In the genomic region with DNA sequence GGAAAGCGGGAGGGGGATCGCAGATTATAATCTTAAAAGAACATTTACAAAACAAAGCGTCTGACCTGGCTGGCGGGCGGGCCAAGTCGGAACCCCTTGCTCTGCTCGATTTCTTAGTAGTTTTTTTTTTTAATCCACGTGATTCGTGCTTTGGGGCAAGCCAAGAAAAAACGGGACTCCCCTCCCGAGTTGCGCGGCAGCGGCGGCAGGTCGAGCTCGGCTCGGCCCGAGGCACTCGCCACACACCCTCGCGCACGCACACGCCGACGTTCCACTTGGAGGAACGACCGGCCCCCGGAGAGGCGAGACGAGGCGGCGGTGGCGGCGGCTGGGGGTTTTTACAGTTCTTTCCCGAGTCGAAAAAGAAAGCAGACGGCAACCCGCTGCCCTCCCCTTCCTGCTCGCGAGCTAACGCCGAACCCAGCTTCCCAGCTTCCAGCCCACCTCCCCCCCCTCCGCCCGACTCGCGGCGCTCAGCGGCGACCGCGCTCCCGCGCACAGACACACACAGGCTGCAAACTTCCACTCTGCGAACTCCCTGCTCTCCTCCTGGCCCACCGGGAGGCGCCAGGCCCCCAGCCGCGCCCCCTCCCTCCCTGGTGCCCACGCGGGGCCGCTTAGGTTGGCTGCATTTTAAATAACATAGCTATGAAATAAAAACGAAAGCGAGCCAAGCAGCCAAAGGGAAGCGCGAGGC, we compare ENCODE assay signal across 8 cellular contexts. TPM values are rescaled to one million over a fixed set of nuclear protein-coding genes. Genes with fewer than 3 reads are reported as not detected.
DNase-seq lines count a peak whose midpoint lies in the region; ATAC-seq, FAIRE-seq and TF ChIP-seq lines count a peak whose summit lies in the region.

No MANE protein-coding gene starts in this region.

- 0 out of 2 replicates have a peak overlapping the region, but pooled peaks have one; percentile 9 for H2AFZ ChIP-seq in PC-3 (ENCODE audit: low read length)

- intact Hi-C loops in PC-3 (cut with micrococcal nuclease), result loop anchor here (5.0 kb wide), 3 partner anchors 84 to 364 kb away; no protein-coding TSS in a partner anchor
- intact Hi-C loops in activated naive CD4-positive, alpha-beta T cell treated with anti-CD3 and anti-CD28 coated beads for 36 hours (cut with micrococcal nuclease), result loop anchor here (2.0 to 5.0 kb wide), 5 partner anchors 78 to 324 kb away; no protein-coding TSS in a partner anchor
- intact Hi-C loops in heart left ventricle (cut with DNase I), result loop anchor here in 9 of 10 donors (2.0 to 10.0 kb wide), 13 partner anchors 51 to 362 kb away; no protein-coding TSS in a partner anchor

- H3K9ac ChIP-seq in PC-3 (ENCODE audit: low read length), result peak overlapping the region; percentile 61

- H3K27ac Mint-ChIP-seq in activated naive CD4-positive, alpha-beta T cell treated with anti-CD3 and anti-CD28 coated beads for 36 hours, result peak overlapping the region; percentile 82
- H3K27ac Mint-ChIP-seq in progenitor cell of endocrine pancreas, result no peak overlapping the region

- peak overlapping the region; percentile 86 for H3K4me3 Mint-ChIP-seq in activated naive CD4-positive, alpha-beta T cell treated with anti-CD3 and anti-CD28 coated beads for 36 hours
- peak overlapping the region; percentile 77 for H3K4me3 Mint-ChIP-seq in progenitor cell of endocrine pancreas (ENCODE audit: low read depth)

- BruUV-seq in PC-3 (replicated peaks; lab: Mats Ljungman, UMichigan), result no TSS peak

- no peaks in the 10 kb centered on the region for H3K36me3 ChIP-seq in PC-3 (ENCODE audit: low read depth, low read length)
- H3K36me3 ChIP-seq in heart left ventricle, result no peaks in the 10 kb centered on the region

- H3K4me3 ChIP-seq in PC-3 (ENCODE audit: low read length), result peak overlapping the region; percentile 92
- H3K4me3 ChIP-seq in heart left ventricle, result peak overlapping the region; percentile 63 to 98 (median 78)

- no peaks in the 10 kb centered on the region for H3K9me2 ChIP-seq in PC-3 (replicated peaks; ENCODE audit: low read length)

- peaks cover 46% of the 10 kb centered on the region for H3K4me1 ChIP-seq in PC-3 (ENCODE audit: insufficient read depth, low read length)
- H3K4me1 ChIP-seq in heart left ventricle, result peaks cover 0 to 63% (median 9%) of the 10 kb centered on the region in 12 donors

- no peak for DNase-seq in GM12892 (ENCODE audit: insufficient read length)
- DNase-seq in PC-3, result peak; percentile 35
- DNase-seq in activated naive CD4-positive, alpha-beta T cell treated with anti-CD3 and anti-CD28 coated beads for 36 hours, result peak; percentile 70
- peak; percentile 46 to 75 (median 65) for DNase-seq in heart left ventricle
- no peak for DNase-seq in progenitor cell of endocrine pancreas (ENCODE audit: low spot score, unreplicated experiment)
- no peak for DNase-seq in LoVo (ENCODE audit: low spot score)
- no peak for DNase-seq in AML-193 (lab: John Stamatoyannopoulos, UW)
- DNase-seq in inferior parietal cortex (ENCODE audit: extremely low spot score), result no peak

- no peak overlapping the region for H3K27ac ChIP-seq in PC-3 (ENCODE audit: low read length)
- H3K27ac ChIP-seq in heart left ventricle, result peak overlapping the region; percentile 84 to 97 (median 90)

- H3K27me3 ChIP-seq in PC-3 (ENCODE audit: low read length) (no peaks in the 10 kb centered on the region), heart left ventricle (peaks cover 0 to 92% (median 0%) of the 10 kb centered on the region in 9 donors)

- H4K20me1 ChIP-seq in PC-3 (ENCODE audit: low read length), result peaks cover 11% of the 10 kb centered on the region; the same call in 1 of the 2 replicates

- ATAC-seq in PC-3, result no peak
- peak in 3 of 4 donors; percentile 10 to 41 (median 12) for ATAC-seq in heart left ventricle

- TF ChIP-seq CTCF in PC-3 (conservative IDR thresholded peaks at IDR 0.05; ENCODE audit: low read depth, low read length), result no peak
- no peak for TF ChIP-seq CTCF in heart left ventricle (IDR thresholded peaks at IDR 0.05)
- no peak for TF ChIP-seq CTCF in progenitor cell of endocrine pancreas (IDR thresholded peaks at IDR 0.05; ENCODE audit: unreplicated experiment)

- 0 to 10% (median 0%) methylated on average over 27 to 66 of the region's 66 CpGs for WGBS in heart left ventricle, 4 donors

- CTCF ChIA-PET in PC-3 (lab: Charles Lee), result interaction anchor here (0.7 to 1.2 kb wide), 2 partner anchors 12 to 83 kb away, joined by 3 to 5 read pairs; no protein-coding TSS in a partner anchor
- CTCF ChIA-PET in activated naive CD4-positive, alpha-beta T cell treated with anti-CD3 and anti-CD28 coated beads for 36 hours (lab: Charles Lee), result interaction anchor here (0.5 kb wide), 1 partner anchor 63 kb away, joined by 3 read pairs; no protein-coding TSS in a partner anchor

- H3K79me2 ChIP-seq in PC-3 (ENCODE audit: low read length), result peaks cover 53% of the 10 kb centered on the region

- H3K9me3 ChIP-seq in PC-3 (ENCODE audit: low read length) (no peaks in the 10 kb centered on the region), heart left ventricle (no peaks in the 10 kb centered on the region)

- peak overlapping the region; percentile 99 for H3K4me2 ChIP-seq in PC-3 (ENCODE audit: low read length)

- no peaks in the 10 kb centered on the region for H3K9me3 Mint-ChIP-seq in activated naive CD4-positive, alpha-beta T cell treated with anti-CD3 and anti-CD28 coated beads for 36 hours
- no peaks in the 10 kb centered on the region for H3K9me3 Mint-ChIP-seq in progenitor cell of endocrine pancreas (ENCODE audit: low read depth)

- no peak for TF ChIP-seq POLR2A in GM12892 (IDR thresholded peaks at IDR 0.05; ENCODE audit: low read depth, low read length)
- TF ChIP-seq POLR2A in heart left ventricle (IDR thresholded peaks at IDR 0.05), result no peak

- FAIRE-seq in GM12892 (lab: Jason Lieb, UNC), result peak; percentile 63

- no peaks in the 10 kb centered on the region for H3K36me3 Mint-ChIP-seq in activated naive CD4-positive, alpha-beta T cell treated with anti-CD3 and anti-CD28 coated beads for 36 hours (ENCODE audit: low read depth)
- H3K36me3 Mint-ChIP-seq in progenitor cell of endocrine pancreas (ENCODE audit: insufficient read depth), result peaks cover 1% of the 10 kb centered on the region

- POLR2A ChIA-PET in PC-3 (lab: Charles Lee; ENCODE audit: unreplicated experiment), result interaction anchor here (0.6 to 2.0 kb wide), 5 partner anchors 54 to 361 kb away, joined by 3 to 12 read pairs (median 4); no protein-coding TSS in a partner anchor

- H3F3A ChIP-seq in PC-3 (ENCODE audit: low read length, unreplicated experiment), result peaks cover 4% of the 10 kb centered on the region

- H3K27me3 Mint-ChIP-seq in activated naive CD4-positive, alpha-beta T cell treated with anti-CD3 and anti-CD28 coated beads for 36 hours (ENCODE audit: low read depth), result no peaks in the 10 kb centered on the region
- peaks cover 34% of the 10 kb centered on the region for H3K27me3 Mint-ChIP-seq in progenitor cell of endocrine pancreas

- peaks cover 28% of the 10 kb centered on the region for H3K4me1 Mint-ChIP-seq in activated naive CD4-positive, alpha-beta T cell treated with anti-CD3 and anti-CD28 coated beads for 36 hours (ENCODE audit: low read depth)
- H3K4me1 Mint-ChIP-seq in progenitor cell of endocrine pancreas (ENCODE audit: low read depth), result peaks cover 16% of the 10 kb centered on the region

RNA-seq across cellular contexts. Expression of a gene that starts 1.2 kb away (rescaled TPM):
- polyA plus RNA-seq in GM12892 (2012; ENCODE audit: missing spikeins), result 9.0 TPM
- total RNA-seq in PC-3 (2014; rRNA removed) (21.8 and 41.9 TPM in 2 replicates), heart left ventricle (10 to 100 TPM; 11.3 to 40.1 (median 19.5) TPM), progenitor cell of endocrine pancreas (20.5 TPM in 2 replicates)
- 10 to 100 TPM; 29.1 to 29.9 TPM for total RNA-seq in activated naive CD4-positive, alpha-beta T cell treated with anti-CD3 and anti-CD28 coated beads for 36 hours
- 10 to 100 TPM in 1 of 2 donors, 1 to 10 TPM in 1; 6.7 to 15.5 TPM for polyA plus RNA-seq in heart left ventricle

Comparison
In these comparisons a context has a peak if more than half of its experiments do, and no peak if none do; other contexts are left out.
1. DNase-seq: peak in PC-3 (single experiment), activated naive CD4-positive, alpha-beta T cell treated with anti-CD3 and anti-CD28 coated beads for 36 hours (single experiment) and heart left ventricle (5 of 5); none in GM12892 (single experiment), progenitor cell of endocrine pancreas (single experiment), LoVo (single experiment), AML-193 (0 of 2) and inferior parietal cortex (single experiment).